ENCODE assay signal across 24 cellular contexts in the genomic region with DNA sequence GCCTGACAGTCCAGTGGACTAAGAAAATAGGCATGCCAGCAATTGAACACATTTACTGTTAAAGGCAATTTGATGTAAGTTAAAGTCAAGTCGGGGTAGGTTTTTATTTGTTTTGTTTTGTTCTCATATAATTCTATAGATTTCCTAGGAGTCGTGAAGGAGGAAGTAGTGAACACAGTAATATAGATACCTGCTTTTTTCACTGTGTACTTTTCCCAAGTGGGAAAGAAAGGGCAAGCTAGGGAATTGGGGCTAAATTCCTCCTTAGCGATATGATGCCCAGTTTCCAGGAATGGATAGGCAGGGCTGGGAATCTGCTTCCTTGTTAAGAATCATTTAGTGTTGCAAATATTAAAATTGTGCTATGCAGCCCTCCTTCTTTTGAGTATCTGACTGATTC.
"Had no signal": no experiment of that assay in that cellular context is flagged by ENCODE, and none has a peak within 500 bp of the region (broad histone marks: within the 10 kb centered on the region; RNA-seq: fewer than 3 reads in every experiment).

No MANE protein-coding gene starts in this region.

- H3K27ac ChIP-seq: esophagus muscularis mucosa, left ventricle myocardium inferior, right lobe of liver, transverse colon had no signal

- ATAC-seq: activated T-cell treated with anti-CD3 and anti-CD28 coated beads, Interleukin-2, amount 50 U/mL, for 4 hours; effector memory CD8-positive, alpha-beta T cell; right lobe of liver; stimulated activated effector memory CD8-positive, alpha-beta T cell treated with anti-CD3 and anti-CD28 coated beads, Interleukin-12 subunit alpha, Interleukin-12 subunit beta, amount 100 ng/mL, for 72 hours had no signal

- H3K4me3 ChIP-seq: dorsolateral prefrontal cortex, esophagus muscularis mucosa, left ventricle myocardium inferior, right lobe of liver, skin epidermis, transverse colon had no signal

- H3K27me3 ChIP-seq: dorsolateral prefrontal cortex, esophagus muscularis mucosa, right lobe of liver, transverse colon had no signal

- DNase-seq: activated CD8-positive, alpha-beta memory T cell treated with anti-CD3 and anti-CD28 coated beads, Interleukin-2, amount 50 U/mL, for 48 hours; activated naive CD4-positive, alpha-beta T cell; activated naive CD8-positive, alpha-beta T cell treated with anti-CD3 and anti-CD28 coated beads for 36 hours; activated T-cell treated with anti-CD3 and anti-CD28 coated beads, Interleukin-2, amount 50 U/mL, for 4 hours; dorsolateral prefrontal cortex; effector memory CD8-positive, alpha-beta T cell; glutamatergic neuron; hippocampal formation; kidney glomerular epithelial cell; left ventricle myocardium inferior; mammary epithelial cell; nephron progenitor cell; nucleus accumbens; right lobe of liver; stimulated activated CD4-positive, alpha-beta T cell treated with anti-CD3 and anti-CD28 coated beads, Interleukin-2, amount 100 ng/mL, for 24 hours; T-helper 9 cell; transverse colon had no signal

- FAIRE-seq: astrocyte, colon, frontal cortex, urothelium cell line had no signal

- H3K4me1 ChIP-seq: right lobe of liver had no signal

- H3K36me3 ChIP-seq: esophagus muscularis mucosa, left ventricle myocardium inferior, right lobe of liver, transverse colon had no signal

- H3K9me3 ChIP-seq: esophagus muscularis mucosa, left ventricle myocardium inferior, right lobe of liver, transverse colon had no signal
